In the genomic region with DNA sequence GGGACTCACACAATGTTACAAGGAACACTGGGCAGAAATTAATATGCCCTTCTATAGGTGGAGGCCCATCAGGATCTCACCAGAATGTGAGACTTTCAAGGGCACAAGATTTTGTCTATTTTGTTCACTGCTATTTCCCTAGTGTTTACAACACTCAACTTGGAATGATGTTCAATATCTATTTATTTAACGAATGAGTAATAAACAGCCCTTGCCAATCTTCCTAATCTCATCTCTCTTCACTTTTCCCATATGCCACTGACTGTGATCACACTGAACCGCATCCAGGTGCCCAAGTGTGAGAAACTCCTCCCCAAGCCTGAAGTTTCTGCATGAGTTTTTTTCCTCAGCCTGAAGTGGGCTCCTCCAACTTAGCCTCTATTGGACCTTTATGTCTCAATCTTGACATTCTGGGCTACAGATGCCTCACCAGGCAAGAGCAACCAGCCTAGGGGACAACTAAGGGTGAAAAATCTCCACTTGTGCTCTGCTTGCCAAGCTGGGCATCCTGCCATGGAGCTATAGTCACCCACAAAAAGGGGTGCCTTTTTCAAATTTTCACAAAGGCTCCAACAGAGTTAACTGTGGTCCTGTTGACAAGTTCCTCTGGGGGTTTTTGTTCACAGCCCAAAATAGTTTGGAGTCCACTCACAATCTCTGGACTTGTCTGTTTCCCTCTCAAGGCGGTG, we compare ENCODE assay signal across 20 cellular contexts.
DNase-seq lines count a peak whose midpoint lies in the region; ATAC-seq and TF ChIP-seq lines count a peak whose summit lies in the region.
"Had no signal": no experiment of that assay in that cellular context is flagged by ENCODE, and none has a peak within 500 bp of the region (broad histone marks: within the 10 kb centered on the region; RNA-seq: fewer than 3 reads in every experiment).

No MANE protein-coding gene starts in this region.

- H3K79me1 ChIP-seq in neuronal stem cell (ENCODE audit: low read depth, low read length), result no peaks in the 10 kb centered on the region

- no CpG with 5 or more reads among the region's 3 CpGs for WGBS in neuronal stem cell (ENCODE audit: extremely low coverage in 2 of 2, insufficient read length in 2 of 2, insufficient replicate concordance in 1 of 2), 2 donors

- H2BK5ac ChIP-seq in neuronal stem cell (ENCODE audit: low read length), result no peak overlapping the region

- H3K14ac ChIP-seq in neuronal stem cell (ENCODE audit: low read length), result no peak overlapping the region

- H3K9ac ChIP-seq in neuronal stem cell (ENCODE audit: low read depth, low read length, poor library complexity), result no peak overlapping the region

- H2BK120ac ChIP-seq in neuronal stem cell (ENCODE audit: low read depth, low read length), result no peak overlapping the region

- no peaks in the 10 kb centered on the region for H3K79me2 ChIP-seq in OCI-LY7 (ENCODE audit: insufficient read depth, low read depth, low read length)

- CTCF ChIA-PET in OCI-LY7 (lab: Charles Lee; ENCODE audit: unreplicated experiment), result no interaction called here

- peaks cover 0 to 2% (median 0%) of the 10 kb centered on the region in 3 experiments for H3K27me3 ChIP-seq in neuronal stem cell (ENCODE audit: control insufficient read depth in 3 of 3, insufficient read depth in 3 of 3, low read depth in 1 of 3, low read length in 3 of 3)
- H3K27me3 ChIP-seq: gastrocnemius medialis, upper lobe of right lung had no signal

- intact Hi-C loops in OCI-LY7 (cut with micrococcal nuclease; ENCODE audit: unreplicated experiment), result loop anchor here (2.0 kb wide), 1 partner anchor 105 kb away; a partner anchor contains a TSS

- H2BK15ac ChIP-seq in neuronal stem cell (ENCODE audit: low read length), result no peak overlapping the region

- H3K9me3 ChIP-seq in neuronal stem cell (replicated peaks in 1 of 2; ENCODE audit: control insufficient read depth in 2 of 2, insufficient read depth in 1 of 2, low read depth in 1 of 2, low read length in 2 of 2) (no peaks in the 10 kb centered on the region), OCI-LY7 (ENCODE audit: low read length) (no peaks in the 10 kb centered on the region)
- H3K9me3 ChIP-seq: gastrocnemius medialis, HAP-1, upper lobe of right lung had no signal

- no TSS peak for BruUV-seq in OCI-LY7 (replicated peaks; lab: Mats Ljungman, UMichigan)

- H3K4me1 ChIP-seq in neuronal stem cell (ENCODE audit: control insufficient read depth in 2 of 2, insufficient read depth in 1 of 2, low read depth in 1 of 2, low read length in 2 of 2) (peaks cover 6 to 7% of the 10 kb centered on the region in 2 donors), OCI-LY7 (ENCODE audit: insufficient read depth, low read length, poor library complexity, severe bottlenecking) (peaks cover 11% of the 10 kb centered on the region)

- no peak for ATAC-seq in GM18498 (IDR thresholded peaks at IDR 0.05; ENCODE audit: unreplicated experiment)
- ATAC-seq: activated CD4-positive, alpha-beta T cell treated with anti-CD3 and anti-CD28 coated beads for 36 hours; activated CD8-positive, alpha-beta memory T cell treated with anti-CD3 and anti-CD28 coated beads, Interleukin-2, amount 10 ng/mL, durations not matched to agents 7 days and 5 days; activated T-helper 17 cell treated with anti-CD3 and anti-CD28 coated beads, Interleukin-2, amount 50 U/mL, for 72 hours; gastrocnemius medialis had no signal

- H3K4me3 ChIP-seq in fibroblast of mammary gland (ENCODE audit: control insufficient read depth, low read depth, low read length) (no peak overlapping the region), neuronal stem cell (ENCODE audit: low read length in 2 of 2) (no peak overlapping the region), OCI-LY7 (ENCODE audit: low read depth, low read length, poor library complexity, severe bottlenecking) (no peak overlapping the region)
- H3K4me3 ChIP-seq: gastrocnemius medialis, HAP-1, upper lobe of right lung had no signal

- H3K23ac ChIP-seq in neuronal stem cell (ENCODE audit: low read depth, low read length, poor library complexity), result no peak overlapping the region

- H2AFZ ChIP-seq in neuronal stem cell (ENCODE audit: low read length), result no peak overlapping the region
- H2AFZ ChIP-seq in OCI-LY7 (ENCODE audit: low read length), result no peak overlapping the region

- no peak overlapping the region for H3K4ac ChIP-seq in neuronal stem cell (ENCODE audit: low read length)

- TF ChIP-seq CTCF in fibroblast of mammary gland (conservative IDR thresholded peaks at IDR 0.05; ENCODE audit: control insufficient read depth, insufficient read depth, low read depth, low read length) (no peak), OCI-LY7 (conservative IDR thresholded peaks at IDR 0.05; ENCODE audit: low read length) (no peak)

- no peaks in the 10 kb centered on the region for H3K9me2 ChIP-seq in OCI-LY7 (ENCODE audit: insufficient read depth, low read length)

- H2BK12ac ChIP-seq in neuronal stem cell (ENCODE audit: low read length), result no peak overlapping the region

- H3K27ac ChIP-seq in neuronal stem cell (replicated peaks; ENCODE audit: low read length) (no peak overlapping the region), OCI-LY7 (ENCODE audit: low read depth, low read length, poor library complexity, severe bottlenecking) (no peak overlapping the region)
- H3K27ac ChIP-seq: gastrocnemius medialis, upper lobe of right lung had no signal

- H3K36me3 ChIP-seq in neuronal stem cell (replicated peaks in 1 of 2; ENCODE audit: control insufficient read depth in 2 of 2, insufficient read depth in 2 of 2, low read length in 2 of 2), result no peaks in the 10 kb centered on the region
- H3K36me3 ChIP-seq in OCI-LY7 (ENCODE audit: insufficient read depth, low read length), result no peaks in the 10 kb centered on the region
- H3K36me3 ChIP-seq: gastrocnemius medialis, HAP-1, upper lobe of right lung had no signal

- H4K8ac ChIP-seq in neuronal stem cell (ENCODE audit: low read depth, low read length), result no peak overlapping the region

- no peak overlapping the region for H4K91ac ChIP-seq in neuronal stem cell (ENCODE audit: low read depth, low read length, poor library complexity)

- H3K4me2 ChIP-seq in neuronal stem cell (ENCODE audit: insufficient read depth, low read length, poor library complexity, severe bottlenecking) (no peak overlapping the region), OCI-LY7 (ENCODE audit: low read length) (no peak overlapping the region)

- DNase-seq in EH (ENCODE audit: low read depth), result peak; percentile 21
- DNase-seq in RPMI7951 (ENCODE audit: low read depth), result peak; percentile 32
- DNase-seq in fibroblast of mammary gland (ENCODE audit: low read depth), result peak; percentile 54
- DNase-seq in pons (ENCODE audit: low spot score), result peak; percentile 66
- DNase-seq in neuronal stem cell (ENCODE audit: low spot score), result no peak
- no peak for DNase-seq in NCI-H345 treated with DMSO at 0.1 percent for 48 hours (lab: John Stamatoyannopoulos, UW; ENCODE audit: unreplicated experiment)
- DNase-seq in OCI-LY7 (ENCODE audit: low spot score), result no peak
- DNase-seq: activated CD4-positive, alpha-beta T cell treated with anti-CD3 and anti-CD28 coated beads for 36 hours; activated CD8-positive, alpha-beta memory T cell treated with anti-CD3 and anti-CD28 coated beads, Interleukin-2, amount 10 ng/mL, durations not matched to agents 7 days and 5 days; activated naive CD8-positive, alpha-beta T cell treated with anti-CD3 and anti-CD28 coated beads for 36 hours; dermis blood vessel endothelial cell; gastrocnemius medialis; NCI-H1105 treated with DMSO at 0.1 percent for 48 hours; NCI-H2107; NCI-H69; SHP77; upper lobe of right lung had no signal

- POLR2A ChIA-PET in OCI-LY7 (lab: Charles Lee), result no interaction called here

- H4K20me1 ChIP-seq in OCI-LY7 (ENCODE audit: insufficient read depth, low read length), result no peaks in the 10 kb centered on the region

- H2AK5ac ChIP-seq in neuronal stem cell (ENCODE audit: low read depth, low read length), result no peak overlapping the region

- no peak overlapping the region for H3K18ac ChIP-seq in neuronal stem cell (ENCODE audit: low read length)

Comparison
In these comparisons a context has a peak if more than half of its experiments do, and no peak if none do; other contexts are left out.
1. DNase-seq: peak in EH (single experiment), RPMI7951 (single experiment), fibroblast of mammary gland (single experiment) and pons (single experiment); none in neuronal stem cell (single experiment), NCI-H345 treated with DMSO at 0.1 percent for 48 hours (single experiment) and OCI-LY7 (single experiment).